ENCODE assay signal across 5 cellular contexts in the genomic region with DNA sequence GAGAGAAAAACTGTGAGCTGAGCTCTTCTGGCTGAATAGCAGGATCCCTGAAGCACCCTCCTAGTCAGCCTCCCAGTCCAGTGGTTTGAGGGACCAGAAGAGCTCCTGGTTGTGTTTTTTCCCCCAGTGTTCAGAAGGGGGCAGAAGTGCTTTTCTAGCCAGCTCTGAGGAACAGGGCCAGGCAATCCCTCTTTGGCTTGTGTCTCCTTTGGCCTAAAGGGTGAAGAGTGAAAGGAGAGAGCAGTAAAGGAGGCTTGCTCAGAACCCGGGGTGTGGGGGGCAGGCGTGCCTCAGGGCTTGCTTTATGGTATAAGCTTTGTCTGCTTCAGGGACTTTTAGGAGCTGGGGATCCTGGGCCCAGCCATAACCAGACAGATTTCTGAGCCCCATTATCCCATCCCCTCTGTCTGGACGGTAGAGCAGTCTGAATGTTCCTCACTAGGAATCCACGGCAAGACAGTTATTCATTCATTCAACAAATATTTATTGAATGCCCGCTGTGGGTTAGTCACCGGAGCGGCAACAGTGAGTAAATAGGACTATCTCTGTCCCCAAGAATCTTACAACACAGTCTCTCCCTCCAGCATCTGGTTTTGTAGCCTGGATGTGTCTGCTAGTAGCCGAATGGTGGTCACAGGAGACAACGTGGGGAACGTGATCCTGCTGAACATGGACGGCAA. TPM values are rescaled to one million over a fixed set of nuclear protein-coding genes. Genes with fewer than 3 reads are reported as not detected.
DNase-seq lines count a peak whose midpoint lies in the region; ATAC-seq lines count a peak whose summit lies in the region.

No MANE protein-coding gene starts in this region.

- ATAC-seq in HG02678 (IDR thresholded peaks at IDR 0.05; ENCODE audit: unreplicated experiment) = no peak

- DNase-seq in Jurkat, Clone E6-1 (ENCODE audit: low read depth, low spot score) = peak; percentile 44
- DNase-seq in activated T-cell treated with anti-CD3 and anti-CD28 coated beads, Interleukin-2, amount 50 U/mL, for 24 hours = no peak
- DNase-seq in lung microvascular endothelial cell (ENCODE audit: low read depth in 2 of 2) (peak; percentile 50 to 70), NCI-H1417 treated with DMSO at 0.1 percent for 48 hours (lab: John Stamatoyannopoulos, UW) (no peak)

- peak overlapping the region; percentile 89 for H3K27ac Mint-ChIP-seq in activated T-cell treated with anti-CD3 and anti-CD28 coated beads, Interleukin-2, amount 50 U/mL, for 24 hours

- H3K4me3 Mint-ChIP-seq in activated T-cell treated with anti-CD3 and anti-CD28 coated beads, Interleukin-2, amount 50 U/mL, for 24 hours = peak overlapping the region; percentile 24

- no peaks in the 10 kb centered on the region for H3K9me3 Mint-ChIP-seq in activated T-cell treated with anti-CD3 and anti-CD28 coated beads, Interleukin-2, amount 50 U/mL, for 24 hours

- H3K4me1 Mint-ChIP-seq in activated T-cell treated with anti-CD3 and anti-CD28 coated beads, Interleukin-2, amount 50 U/mL, for 24 hours (ENCODE audit: low read depth) = peaks cover 32% of the 10 kb centered on the region

- no peak overlapping the region for H3K4me3 ChIP-seq in Jurkat, Clone E6-1 (ENCODE audit: low read length)

- H3K36me3 Mint-ChIP-seq in activated T-cell treated with anti-CD3 and anti-CD28 coated beads, Interleukin-2, amount 50 U/mL, for 24 hours (ENCODE audit: low read depth) = peaks cover 89% of the 10 kb centered on the region

- H3K27me3 Mint-ChIP-seq in activated T-cell treated with anti-CD3 and anti-CD28 coated beads, Interleukin-2, amount 50 U/mL, for 24 hours = no peaks in the 10 kb centered on the region

RNA-seq across cellular contexts. Expression of a gene that starts 14.5 kb away (rescaled TPM):
- polyA plus RNA-seq in Jurkat, Clone E6-1 (2012; ENCODE audit: insufficient read depth, insufficient read length) = 21.7 TPM
- 25.3 and 35.7 TPM in 2 replicates for total RNA-seq in lung microvascular endothelial cell

RNA-seq across cellular contexts. Expression of a gene that starts 19.4 kb away (rescaled TPM):
- 44.1 TPM for polyA plus RNA-seq in Jurkat, Clone E6-1 (2012; ENCODE audit: insufficient read depth, insufficient read length)
- 23.2 and 53.8 TPM in 2 replicates for total RNA-seq in lung microvascular endothelial cell

RNA-seq across cellular contexts. Expression of a gene that starts 23.7 kb away (rescaled TPM):
- polyA plus RNA-seq in Jurkat, Clone E6-1 (2012; ENCODE audit: insufficient read depth, insufficient read length) = 31.8 TPM
- total RNA-seq in lung microvascular endothelial cell = 22.7 and 29.8 TPM in 2 replicates

RNA-seq across cellular contexts. Expression of a gene that starts 35.8 kb away (rescaled TPM):
- polyA plus RNA-seq in Jurkat, Clone E6-1 (2012; ENCODE audit: insufficient read depth, insufficient read length) = 38.7 TPM
- 16.3 and 21.0 TPM in 2 replicates for total RNA-seq in lung microvascular endothelial cell

RNA-seq across cellular contexts. Expression of a gene that starts 47.9 kb away (rescaled TPM):
- 35.1 TPM for polyA plus RNA-seq in Jurkat, Clone E6-1 (2012; ENCODE audit: insufficient read depth, insufficient read length)
- total RNA-seq in lung microvascular endothelial cell = 12.9 and 17.9 TPM in 2 replicates

Comparison
In these comparisons a context has a peak if more than half of its experiments do, and no peak if none do; other contexts are left out.
1. DNase-seq: peak in Jurkat, Clone E6-1 (single experiment) and lung microvascular endothelial cell (2 of 2); none in activated T-cell treated with anti-CD3 and anti-CD28 coated beads, Interleukin-2, amount 50 U/mL, for 24 hours (single experiment) and NCI-H1417 treated with DMSO at 0.1 percent for 48 hours (single experiment).